ENCODE assay signal across 8 cellular contexts in genomic region chr9:133119461-133120342, GRCh38. TPM values are rescaled to one million over a fixed set of nuclear protein-coding genes. Genes with fewer than 3 reads are reported as not detected.
DNase-seq lines count a peak whose midpoint lies in the region; ATAC-seq and TF ChIP-seq lines count a peak whose summit lies in the region.

No MANE protein-coding gene starts in this region.

- no peaks in the 10 kb centered on the region for H3K36me3 Mint-ChIP-seq in activated naive CD4-positive, alpha-beta T cell treated with anti-CD3 and anti-CD28 coated beads, Interleukin-2, amount 50 U/mL, for 24 hours
- H3K36me3 Mint-ChIP-seq in type B pancreatic cell: no peaks in the 10 kb centered on the region

- 51 to 67% methylated on average over 29 to 30 of the region's 30 CpGs for WGBS in lung, 2 donors

- H3K27ac ChIP-seq in brain microvascular endothelial cell (no peak overlapping the region), lung (ENCODE audit: low read depth in 1 of 2, low read length in 1 of 2) (peak overlapping the region; percentile 10 to 88)

- H3K4me3 ChIP-seq in brain microvascular endothelial cell (ENCODE audit: low read depth, low read length): peak overlapping the region; percentile 63
- H3K4me3 ChIP-seq in lung: peak overlapping the region; percentile 40

- peaks cover 57% of the 10 kb centered on the region for H3K4me1 Mint-ChIP-seq in activated naive CD4-positive, alpha-beta T cell treated with anti-CD3 and anti-CD28 coated beads, Interleukin-2, amount 50 U/mL, for 24 hours
- peaks cover 57% of the 10 kb centered on the region for H3K4me1 Mint-ChIP-seq in type B pancreatic cell (ENCODE audit: unreplicated experiment)

- no peaks in the 10 kb centered on the region for H3K27me3 ChIP-seq in brain microvascular endothelial cell (replicated peaks)
- H3K27me3 ChIP-seq in lung (ENCODE audit: control insufficient read depth, insufficient read depth): no peaks in the 10 kb centered on the region

- H3K27ac Mint-ChIP-seq in activated naive CD4-positive, alpha-beta T cell treated with anti-CD3 and anti-CD28 coated beads, Interleukin-2, amount 50 U/mL, for 24 hours: no peak overlapping the region
- peak overlapping the region; percentile 84 for H3K27ac Mint-ChIP-seq in type B pancreatic cell

- ATAC-seq in lung (ENCODE audit: insufficient read depth, low FRiP score) (no peak), GM21447 (IDR thresholded peaks at IDR 0.05; ENCODE audit: unreplicated experiment) (no peak)

- in situ Hi-C loops in brain microvascular endothelial cell (cut with HindIII; ENCODE audit: low pct_ligation_motif_present, low sequenced_read_pairs): no loop called here

- no peak for TF ChIP-seq CTCF in brain microvascular endothelial cell (IDR thresholded peaks at IDR 0.05; ENCODE audit: low read depth, low read length, missing control alignments)
- no peak for TF ChIP-seq CTCF in lung (IDR thresholded peaks at IDR 0.05; ENCODE audit: control extremely low read depth, extremely low read depth)
- TF ChIP-seq CTCF in type B pancreatic cell (conservative IDR thresholded peaks at IDR 0.05): no peak

- no peaks in the 10 kb centered on the region for H3K36me3 ChIP-seq in brain microvascular endothelial cell (replicated peaks)
- no peaks in the 10 kb centered on the region for H3K36me3 ChIP-seq in lung (ENCODE audit: control insufficient read depth in 2 of 2, insufficient read depth in 2 of 2, low read length in 2 of 2)

- H3K4me3 Mint-ChIP-seq in activated naive CD4-positive, alpha-beta T cell treated with anti-CD3 and anti-CD28 coated beads, Interleukin-2, amount 50 U/mL, for 24 hours: peak overlapping the region; percentile 68
- peak overlapping the region; percentile 88 for H3K4me3 Mint-ChIP-seq in type B pancreatic cell

- peaks cover 0 to 50% of the 10 kb centered on the region in 2 donors for H3K4me1 ChIP-seq in lung (ENCODE audit: control insufficient read depth in 2 of 2, insufficient read depth in 2 of 2, low read length in 2 of 2)

- no peak for DNase-seq in activated naive CD4-positive, alpha-beta T cell treated with anti-CD3 and anti-CD28 coated beads, Interleukin-2, amount 50 U/mL, for 16 hours
- DNase-seq in brain microvascular endothelial cell: no peak
- no peak for DNase-seq in lung (ENCODE audit: low spot score)
- DNase-seq in type B pancreatic cell (ENCODE audit: extremely low spot score, unreplicated experiment): no peak
- no peak for DNase-seq in islet precursor cell
- DNase-seq in NCI-H2107 treated with DMSO at 0.1 percent for 48 hours (lab: John Stamatoyannopoulos, UW; ENCODE audit: unreplicated experiment): no peak

- no peaks in the 10 kb centered on the region for H3K9me3 ChIP-seq in lung (ENCODE audit: control insufficient read depth in 2 of 2, insufficient read depth in 1 of 2, low read length in 1 of 2)

- H3K9me3 Mint-ChIP-seq in activated naive CD4-positive, alpha-beta T cell treated with anti-CD3 and anti-CD28 coated beads, Interleukin-2, amount 50 U/mL, for 24 hours: no peaks in the 10 kb centered on the region
- no peaks in the 10 kb centered on the region for H3K9me3 Mint-ChIP-seq in type B pancreatic cell

- H3K27me3 Mint-ChIP-seq in activated naive CD4-positive, alpha-beta T cell treated with anti-CD3 and anti-CD28 coated beads, Interleukin-2, amount 50 U/mL, for 24 hours: no peaks in the 10 kb centered on the region
- H3K27me3 Mint-ChIP-seq in type B pancreatic cell: no peaks in the 10 kb centered on the region

RNA-seq across cellular contexts. Expression of gene RALGDS, which starts 1.3 kb away (rescaled TPM):
- 10 to 100 TPM; 60.7 to 61.1 TPM for total RNA-seq in lung
- polyA plus RNA-seq in lung: 100 to 1,000 TPM in 1 of 2 donors, 10 to 100 TPM in 1; 49.5 to 145 TPM
- 64.8 and 86.3 TPM in 2 replicates for total RNA-seq in type B pancreatic cell (ENCODE audit: low replicate concordance)

RNA-seq across cellular contexts. Expression of gene GBGT1, which starts 44.0 kb away (rescaled TPM):
- total RNA-seq in lung (10 to 100 TPM in 1 of 2 donors, 1 to 10 TPM in 1; 6.1 to 42.9 TPM), type B pancreatic cell (ENCODE audit: low replicate concordance) (21.0 and 54.9 TPM in 2 replicates)
- polyA plus RNA-seq in lung: 10 to 100 TPM; 14.8 to 31.6 TPM

RNA-seq across cellular contexts. Expression of gene CEL, which starts 57.9 kb away (rescaled TPM):
- total RNA-seq in lung (1 to 10 TPM in 1 of 2 donors, under 1 TPM in 1; 0.77 to 6.3 TPM), type B pancreatic cell (ENCODE audit: low replicate concordance) (4.5 and 4.9 TPM in 2 replicates)
- polyA plus RNA-seq in lung: under 1 TPM; 0.66 to 0.94 TPM
